In the genomic region with DNA sequence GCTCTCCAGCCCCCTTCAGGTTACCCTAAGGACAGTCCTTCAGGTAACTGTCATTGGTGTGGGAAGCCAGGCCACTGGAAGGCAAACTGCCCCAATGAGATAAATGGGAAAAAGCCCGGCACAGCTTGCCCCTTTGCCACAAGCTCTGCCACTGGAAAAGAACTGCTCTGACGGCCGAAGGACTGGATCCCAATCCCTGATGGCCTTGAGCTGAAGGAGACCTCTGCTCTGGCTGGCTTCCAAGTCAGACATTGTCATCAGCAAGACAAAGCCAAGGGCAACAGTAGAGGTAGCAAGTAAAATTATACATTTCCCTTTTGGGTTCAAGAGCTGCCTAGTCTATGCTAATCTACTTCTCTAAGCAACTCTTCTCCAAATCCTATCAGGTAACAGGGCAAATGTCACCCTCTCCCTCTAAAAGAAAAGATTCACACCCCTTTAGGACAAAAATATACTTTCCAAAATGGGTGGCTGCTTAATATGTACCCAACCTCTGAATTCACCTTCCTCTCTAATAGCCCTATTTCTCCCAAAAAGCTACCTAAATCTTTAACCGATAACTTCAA, we compare ENCODE assay signal across 21 cellular contexts.
A peak's percentile ranks its signal among the peaks of the same experiment; 100 is the strongest.
DNase-seq lines count a peak whose midpoint lies in the region; ATAC-seq, FAIRE-seq and TF ChIP-seq lines count a peak whose summit lies in the region.
"Had no signal": no experiment of that assay in that cellular context is flagged by ENCODE, and none has a peak within 500 bp of the region (broad histone marks: within the 10 kb centered on the region; RNA-seq: fewer than 3 reads in every experiment).

No MANE protein-coding gene starts in this region.

- no TSS peak for BruUV-seq in K562 (replicated peaks; lab: Mats Ljungman, UMichigan)

- no peaks in the 10 kb centered on the region for H3K4me1 Mint-ChIP-seq in activated CD8-positive, alpha-beta memory T cell treated with anti-CD3 and anti-CD28 coated beads, Interleukin-2, amount 10 ng/mL, durations not matched to agents 7 days and 5 days
- peaks cover 48 to 78% of the 10 kb centered on the region in 2 donors for H3K4me1 Mint-ChIP-seq in immature natural killer cell
- no peaks in the 10 kb centered on the region for H3K4me1 Mint-ChIP-seq in activated naive CD8-positive, alpha-beta T cell treated with anti-CD3 and anti-CD28 coated beads, Interleukin-2, amount 50 U/mL, for 24 hours

- ATAC-seq in activated CD8-positive, alpha-beta memory T cell treated with anti-CD3 and anti-CD28 coated beads, Interleukin-2, amount 10 ng/mL, durations not matched to agents 7 days and 5 days, result no peak
- ATAC-seq in K562, result peak; percentile 40
- ATAC-seq in activated naive CD8-positive, alpha-beta T cell treated with anti-CD3 and anti-CD28 coated beads, Interleukin-2, amount 50 U/mL, for 24 hours, result no peak
- ATAC-seq: A549, HCT116 had no signal

- POLR2A ChIA-PET in K562 (lab: Yijun Ruan, JAX), result interaction anchor here (0.7 to 0.9 kb wide), 3 partner anchors 17 to 142 kb away, joined by 3 to 4 read pairs (median 4); no protein-coding TSS in a partner anchor

- no peaks in the 10 kb centered on the region for H3K79me2 ChIP-seq in K562 (ENCODE audit: control insufficient read depth, insufficient read depth, low read length)

- peak overlapping the region; percentile 37; the same call in 2 of the 3 replicates for H3K27ac ChIP-seq in K562 (ENCODE audit: extremely low read depth, low read depth, low read length)
- H3K27ac ChIP-seq: 22Rv1, A549, BLaER1, HL-60 had no signal

- H3K9me1 ChIP-seq in K562 (ENCODE audit: control insufficient read depth, insufficient read depth, low read length), result no peaks in the 10 kb centered on the region

- WGBS in K562 (ENCODE audit: insufficient coverage, low coverage, missing lambda C conversion rate), result 31% methylated on average over 4 of the region's 4 CpGs

- H3K27ac Mint-ChIP-seq in activated CD8-positive, alpha-beta memory T cell treated with anti-CD3 and anti-CD28 coated beads, Interleukin-2, amount 10 ng/mL, durations not matched to agents 7 days and 5 days, result no peak overlapping the region
- H3K27ac Mint-ChIP-seq in immature natural killer cell, result peak overlapping the region in 4 of 6 donors; percentile 32 to 81 (median 72)
- H3K27ac Mint-ChIP-seq in activated naive CD8-positive, alpha-beta T cell treated with anti-CD3 and anti-CD28 coated beads, Interleukin-2, amount 50 U/mL, for 24 hours, result no peak overlapping the region
- H3K27ac Mint-ChIP-seq: HFFc6 had no signal

- CTCF ChIA-PET in activated CD8-positive, alpha-beta memory T cell treated with anti-CD3 and anti-CD28 coated beads, Interleukin-2, amount 10 ng/mL, durations not matched to agents 7 days and 5 days (lab: Charles Lee), result interaction anchor here (1.1 kb wide), 1 partner anchor 17 kb away, joined by 3 read pairs; no protein-coding TSS in a partner anchor
- CTCF ChIA-PET in K562 (lab: Yijun Ruan, JAX; ENCODE audit: low intra/inter-chr PET ratio), result no interaction called here

- H3K4me3 Mint-ChIP-seq in activated CD8-positive, alpha-beta memory T cell treated with anti-CD3 and anti-CD28 coated beads, Interleukin-2, amount 10 ng/mL, durations not matched to agents 7 days and 5 days, result no peak overlapping the region
- H3K4me3 Mint-ChIP-seq in immature natural killer cell, result no peak overlapping the region
- H3K4me3 Mint-ChIP-seq in activated naive CD8-positive, alpha-beta T cell treated with anti-CD3 and anti-CD28 coated beads, Interleukin-2, amount 50 U/mL, for 24 hours, result no peak overlapping the region
- H3K4me3 Mint-ChIP-seq: CD14-positive monocyte; CD4-positive, alpha-beta memory T cell; HFFc6 had no signal

- TF ChIP-seq CTCF in K562 (IDR thresholded peaks at IDR 0.05 in 2 of 3, conservative IDR thresholded peaks at IDR 0.05 in 1 of 3; ENCODE audit: insufficient read depth in 2 of 3, low read depth in 1 of 3, low read length in 3 of 3), result 0 out of 6 replicates have a peak, but pooled peaks of 1 of the 3 experiments have one; percentile 9

- no peak for FAIRE-seq in K562 (lab: Jason Lieb, UNC)
- FAIRE-seq: A549 had no signal

- DNase-seq in activated CD8-positive, alpha-beta memory T cell treated with anti-CD3 and anti-CD28 coated beads for 24 hours, result peak; percentile 46
- no peak for DNase-seq in activated CD8-positive, alpha-beta memory T cell treated with anti-CD3 and anti-CD28 coated beads, Interleukin-2, amount 10 ng/mL, durations not matched to agents 7 days and 5 days
- DNase-seq in K562 (ENCODE audit: extremely low read depth in 1 of 4, low spot score in 3 of 4), result peak in 1 of 4 experiments; percentile 64
- DNase-seq in immature natural killer cell, result no peak
- DNase-seq in anterior cingulate cortex (lab: John Stamatoyannopoulos, UW), result no peak
- no peak for DNase-seq in posterior cingulate gyrus
- DNase-seq in activated naive CD8-positive, alpha-beta T cell treated with anti-CD3 and anti-CD28 coated beads, Interleukin-2, amount 50 U/mL, for 24 hours, result no peak
- DNase-seq: AML-193; Calu3; CD4-positive, alpha-beta memory T cell; DMS79 treated with DMSO at 0.1 percent for 48 hours; GF-D8; GOT3; H7; HFFc6 had no signal

- no peak for TF ChIP-seq EP300 in K562 (IDR thresholded peaks at IDR 0.05; ENCODE audit: low read length)

- H2AFZ ChIP-seq in K562 (ENCODE audit: low read depth, low read length), result peak overlapping the region; percentile 85

- intact Hi-C loops in K562 (cut with micrococcal nuclease) (loop anchor here (2.0 kb wide), 1 partner anchor 19 kb away; no protein-coding TSS in a partner anchor), posterior cingulate gyrus (cut with DNase I) (no loop called here)

- in situ Hi-C loops in K562 (cut with MboI), result no loop called here

- peak overlapping the region; percentile 6 to 34; a peak in 1 of 4 replicates for H3K9ac ChIP-seq in K562 (ENCODE audit: insufficient read depth in 1 of 2, low read depth in 2 of 2, low read length in 2 of 2)
- H3K9ac ChIP-seq: BLaER1 had no signal

- no peaks in the 10 kb centered on the region for H4K20me1 ChIP-seq in K562 (replicated peaks; ENCODE audit: control insufficient read depth, insufficient read depth, low read length)
- H4K20me1 ChIP-seq: BLaER1 had no signal

- no peak for TF ChIP-seq POLR2A in K562 (conservative IDR thresholded peaks at IDR 0.05)

- H3K27me3 Mint-ChIP-seq in activated CD8-positive, alpha-beta memory T cell treated with anti-CD3 and anti-CD28 coated beads, Interleukin-2, amount 10 ng/mL, durations not matched to agents 7 days and 5 days, result peaks cover 3% of the 10 kb centered on the region
- peaks cover 0 to 2% (median 2%) of the 10 kb centered on the region in 3 donors for H3K27me3 Mint-ChIP-seq in immature natural killer cell (ENCODE audit: low read depth in 3 of 3)
- H3K27me3 Mint-ChIP-seq in activated naive CD8-positive, alpha-beta T cell treated with anti-CD3 and anti-CD28 coated beads, Interleukin-2, amount 50 U/mL, for 24 hours, result no peaks in the 10 kb centered on the region
- H3K27me3 Mint-ChIP-seq: CD4-positive, alpha-beta memory T cell had no signal

- no peaks in the 10 kb centered on the region for H3K36me3 ChIP-seq in K562 (ENCODE audit: control insufficient read depth, insufficient read depth, low read length)
- H3K36me3 ChIP-seq: BLaER1 had no signal

- peak overlapping the region; percentile 11; the same call in 1 of the 2 replicates for H3K4me2 ChIP-seq in K562 (ENCODE audit: insufficient read depth, low read length)
- H3K4me2 ChIP-seq: A549, BLaER1 had no signal

- H3K4me1 ChIP-seq in K562 (replicated peaks in 1 of 2; ENCODE audit: control insufficient read depth in 2 of 2, insufficient read depth in 2 of 2, low read length in 2 of 2), result peaks cover 24 to 43% of the 10 kb centered on the region in 2 experiments

- H3K27me3 ChIP-seq in K562 (ENCODE audit: control insufficient read depth in 2 of 2, insufficient read depth in 2 of 2, low read length in 2 of 2), result no peaks in the 10 kb centered on the region
- H3K27me3 ChIP-seq: BLaER1 had no signal

- H3K9me3 ChIP-seq in K562 (replicated peaks; ENCODE audit: control insufficient read depth, insufficient read depth, low read depth, low read length), result peaks cover 10% of the 10 kb centered on the region

- TF ChIP-seq RAD21 in K562 (CRISPR knock-in tag; conservative IDR thresholded peaks at IDR 0.05 in 1 of 2, IDR thresholded peaks at IDR 0.05 in 1 of 2), result no peak

- H3K4me3 ChIP-seq in K562, result no peak overlapping the region
- H3K4me3 ChIP-seq: A549, BLaER1 had no signal

- H3K9me3 Mint-ChIP-seq in activated CD8-positive, alpha-beta memory T cell treated with anti-CD3 and anti-CD28 coated beads, Interleukin-2, amount 10 ng/mL, durations not matched to agents 7 days and 5 days (ENCODE audit: low read depth), result peaks cover 5% of the 10 kb centered on the region
- no peaks in the 10 kb centered on the region for H3K9me3 Mint-ChIP-seq in immature natural killer cell
- H3K9me3 Mint-ChIP-seq in activated naive CD8-positive, alpha-beta T cell treated with anti-CD3 and anti-CD28 coated beads, Interleukin-2, amount 50 U/mL, for 24 hours, result no peaks in the 10 kb centered on the region

- peaks cover 15% of the 10 kb centered on the region for H3K36me3 Mint-ChIP-seq in activated CD8-positive, alpha-beta memory T cell treated with anti-CD3 and anti-CD28 coated beads, Interleukin-2, amount 10 ng/mL, durations not matched to agents 7 days and 5 days
- peaks cover 10 to 14% (median 13%) of the 10 kb centered on the region in 3 donors for H3K36me3 Mint-ChIP-seq in immature natural killer cell
- no peaks in the 10 kb centered on the region for H3K36me3 Mint-ChIP-seq in activated naive CD8-positive, alpha-beta T cell treated with anti-CD3 and anti-CD28 coated beads, Interleukin-2, amount 50 U/mL, for 24 hours (ENCODE audit: low read depth)

TF ChIP-seq in K562, 482 proteins besides CTCF, POLR2A, EP300 and RAD21 (continues in another document):
- no peak for TF ChIP-seq MBD2 (IDR thresholded peaks at IDR 0.05; ENCODE audit: borderline replicate concordance, low read depth)
- no peak for TF ChIP-seq PRMT5 (CRISPR knock-in tag; IDR thresholded peaks at IDR 0.05)
- TF ChIP-seq ZNF79 (CRISPR knock-in tag; IDR thresholded peaks at IDR 0.05; ENCODE audit: low read depth), result no peak
- TF ChIP-seq HNRNPK (IDR thresholded peaks at IDR 0.05; ENCODE audit: low read depth, low read length, poor library complexity, severe bottlenecking), result no peak
- TF ChIP-seq PKNOX1 (IDR thresholded peaks at IDR 0.05), result no peak
- TF ChIP-seq HDAC3 (IDR thresholded peaks at IDR 0.05; ENCODE audit: borderline replicate concordance, partially characterized antibody), result no peak
- no peak for TF ChIP-seq ETV1 (tag; conservative IDR thresholded peaks at IDR 0.05; ENCODE audit: low read depth)
- 0 out of 2 replicates have a peak, but pooled peaks have one; percentile 13 for TF ChIP-seq L3MBTL2 (IDR thresholded peaks at IDR 0.05)

Comparison
In these comparisons a context has a peak if more than half of its experiments do, and no peak if none do; other contexts are left out.
1. H3K27ac Mint-ChIP-seq: peak in immature natural killer cell (4 of 6); none in activated CD8-positive, alpha-beta memory T cell treated with anti-CD3 and anti-CD28 coated beads, Interleukin-2, amount 10 ng/mL, durations not matched to agents 7 days and 5 days (single experiment) and activated naive CD8-positive, alpha-beta T cell treated with anti-CD3 and anti-CD28 coated beads, Interleukin-2, amount 50 U/mL, for 24 hours (single experiment).